ENCODE assay signal across 8 cellular contexts in genomic region chr12:112303004-112303403, GRCh38.
DNase-seq lines count a peak whose midpoint lies in the region; ATAC-seq and TF ChIP-seq lines count a peak whose summit lies in the region.

No MANE protein-coding gene starts in this region.

- no peak overlapping the region for H4K5ac ChIP-seq in H9 (ENCODE audit: insufficient read length, low read depth, low read length)

- H3K79me1 ChIP-seq in H9 (ENCODE audit: insufficient read depth, low read depth, low read length, poor library complexity, severe bottlenecking) = no peaks in the 10 kb centered on the region

- no peak overlapping the region for H2AK5ac ChIP-seq in H9 (ENCODE audit: insufficient read length, low read length)

- peak overlapping the region in 1 of 3 experiments; percentile 46; a peak in 1 of 7 replicates for H3K27ac Mint-ChIP-seq in H9

- peak; percentile 95 for ATAC-seq in GM19468 (IDR thresholded peaks at IDR 0.05; ENCODE audit: extremely low read depth, unreplicated experiment)
- peak; percentile 65 for ATAC-seq in HG03575 (IDR thresholded peaks at IDR 0.05; ENCODE audit: extremely low read depth, insufficient number of reproducible peaks, low FRiP score, unreplicated experiment)

- no peak overlapping the region for H3T11ph ChIP-seq in H9 (ENCODE audit: low read length)

- no peak overlapping the region for H2BK5ac ChIP-seq in H9 (ENCODE audit: insufficient read length, low read length)

- no peak overlapping the region for H2BK12ac ChIP-seq in H9 (ENCODE audit: insufficient read length, low read depth, low read length)

- H3K4me3 ChIP-seq in kidney epithelial cell (ENCODE audit: low read depth, low read length) (no peak overlapping the region), SJCRH30 (no peak overlapping the region)

- no peak overlapping the region for H3K4me2 ChIP-seq in H9 (ENCODE audit: insufficient read depth, insufficient read length, low read length)

- no peaks in the 10 kb centered on the region for H3K79me2 ChIP-seq in H9 (ENCODE audit: insufficient read depth, low read length)

- H3K27me3 ChIP-seq in kidney epithelial cell (ENCODE audit: control insufficient read depth, insufficient read depth, low read length) (no peaks in the 10 kb centered on the region), SJCRH30 (no peaks in the 10 kb centered on the region), H9 (ENCODE audit: insufficient read depth, low read length) (no peaks in the 10 kb centered on the region)

- no peak overlapping the region for H2BK15ac ChIP-seq in H9 (ENCODE audit: low read depth, low read length)

- no peaks in the 10 kb centered on the region for H3K27me3 Mint-ChIP-seq in H9 (ENCODE audit: low read depth)

- no peak overlapping the region for H3K4ac ChIP-seq in H9 (ENCODE audit: low read depth, low read length)

- H3K9me3 ChIP-seq in SJCRH30 (replicated peaks) = no peaks in the 10 kb centered on the region
- no peaks in the 10 kb centered on the region for H3K9me3 ChIP-seq in H9 (ENCODE audit: control insufficient read depth, low read depth, low read length)

- H3K27ac ChIP-seq in SJCRH30 (no peak overlapping the region), H9 (ENCODE audit: insufficient read length, low read depth, low read length) (no peak overlapping the region)

- no peak overlapping the region for H3K18ac ChIP-seq in H9 (ENCODE audit: insufficient read length, low read depth, low read length)

- H3K4me1 Mint-ChIP-seq in H9 = 0 out of 4 replicates have a peak, but pooled peaks cover 0 to 3% of the 10 kb centered on the region in 2 experiments

- no peak overlapping the region for H2BK120ac ChIP-seq in H9 (ENCODE audit: low read depth, low read length, poor library complexity, severe bottlenecking)

- no peak overlapping the region for H3K14ac ChIP-seq in H9 (ENCODE audit: insufficient read depth, low read length)

- no CpG with 5 or more reads among the region's 3 CpGs for WGBS in H9 (ENCODE audit: extremely low coverage, insufficient read length, low lambda C conversion rate)

- H3K56ac ChIP-seq in H9 (ENCODE audit: insufficient read length, low read depth, low read length) = no peak overlapping the region

- H3K36me3 ChIP-seq in kidney epithelial cell (ENCODE audit: control insufficient read depth, insufficient read depth, low read length) (no peaks in the 10 kb centered on the region), SJCRH30 (no peaks in the 10 kb centered on the region)

- no peaks in the 10 kb centered on the region for H4K20me1 ChIP-seq in H9 (ENCODE audit: control insufficient read depth, insufficient read depth, insufficient read length)

- H4K8ac ChIP-seq in H9 (replicated peaks; ENCODE audit: insufficient read length, low read depth, low read length) = no peak overlapping the region

- H3K9me3 Mint-ChIP-seq in H9 = no peaks in the 10 kb centered on the region

- TF ChIP-seq CTCF in AG09319 (IDR thresholded peaks at IDR 0.05; ENCODE audit: low read depth, low read length) (no peak), kidney epithelial cell (IDR thresholded peaks at IDR 0.05; ENCODE audit: insufficient read depth, low read length, poor library complexity, severe bottlenecking) (no peak), H9 (conservative IDR thresholded peaks at IDR 0.05) (no peak)

- no peak overlapping the region for H2BK20ac ChIP-seq in H9 (ENCODE audit: low read depth, low read length, poor library complexity, severe bottlenecking)

- no peak overlapping the region for H4K91ac ChIP-seq in H9 (ENCODE audit: insufficient read length, low read depth, low read length)

- no peaks in the 10 kb centered on the region for H3K4me1 ChIP-seq in SJCRH30
- H3K4me1 ChIP-seq in H9 (ENCODE audit: insufficient read depth, low read length) = no peaks in the 10 kb centered on the region

- no peak overlapping the region for H3K4me3 Mint-ChIP-seq in H9

- no peak overlapping the region for H3K9ac ChIP-seq in H9 (ENCODE audit: extremely low read depth, insufficient read length, low read length)

- peaks cover 0 to 19% (median 8%) of the 10 kb centered on the region in 3 experiments; a peak in 5 of 7 replicates for H3K36me3 Mint-ChIP-seq in H9 (ENCODE audit: insufficient read depth in 1 of 3, low read depth in 3 of 3)

- DNase-seq in AG09319 (ENCODE audit: extremely low read depth, low read depth) = peak; percentile 12
- peak; percentile 40 for DNase-seq in activated T-cell treated with anti-CD3 and anti-CD28 coated beads for 24 hours (ENCODE audit: low read depth)
- peak; percentile 55 for DNase-seq in kidney epithelial cell (ENCODE audit: low read depth)
- DNase-seq in SJCRH30 = no peak
- DNase-seq in superior temporal gyrus (ENCODE audit: extremely low spot score) = no peak
- no peak for DNase-seq in H9

- H3K23me2 ChIP-seq in H9 (ENCODE audit: insufficient read length, low read depth, low read length, poor library complexity, severe bottlenecking) = no peaks in the 10 kb centered on the region

- no peak overlapping the region for H3K23ac ChIP-seq in H9 (ENCODE audit: insufficient read length, low read depth, low read length)

- H2AFZ ChIP-seq in H9 (ENCODE audit: low read length) = no peak overlapping the region

Comparison
In these comparisons a context has a peak if more than half of its experiments do, and no peak if none do; other contexts are left out.
1. DNase-seq: peak in AG09319 (single experiment), activated T-cell treated with anti-CD3 and anti-CD28 coated beads for 24 hours (single experiment) and kidney epithelial cell (single experiment); none in SJCRH30 (0 of 2), superior temporal gyrus (single experiment) and H9 (single experiment).